ENCODE assay signal across 8 cellular contexts in the genomic region with DNA sequence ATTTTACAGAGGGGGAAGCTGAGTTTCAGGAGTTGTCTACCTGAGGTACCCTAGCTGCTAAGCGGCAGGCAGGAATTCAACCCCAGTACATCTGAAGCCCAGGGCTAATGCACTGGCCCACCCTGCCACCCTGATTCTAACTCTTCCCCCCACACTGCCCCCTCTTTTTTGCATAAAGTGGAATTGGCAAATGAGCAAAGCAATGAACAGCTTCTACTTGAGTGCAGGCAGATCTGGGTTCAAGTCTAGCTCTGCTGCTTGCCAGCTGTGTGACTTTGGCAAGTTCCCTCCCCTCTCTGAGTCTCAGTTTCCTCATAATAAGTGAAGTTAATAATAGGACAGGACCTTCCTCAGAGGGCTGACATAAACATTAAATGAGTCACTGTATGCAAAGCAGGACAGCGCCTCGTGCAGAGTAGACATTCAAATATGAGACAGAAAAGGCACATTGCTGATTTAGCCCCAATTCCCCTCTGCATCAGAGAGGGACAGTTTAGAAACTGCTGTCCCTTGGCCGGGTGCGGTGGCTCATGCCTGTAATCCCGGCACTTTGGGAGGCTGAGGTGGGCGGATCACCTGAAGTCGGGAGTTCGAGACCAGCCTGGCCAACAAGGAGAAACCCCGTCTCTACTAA. TPM values are rescaled to one million over a fixed set of nuclear protein-coding genes. Genes with fewer than 3 reads are reported as not detected.
DNase-seq lines count a peak whose midpoint lies in the region; ATAC-seq and TF ChIP-seq lines count a peak whose summit lies in the region.

No MANE protein-coding gene starts in this region.

- no peaks in the 10 kb centered on the region for H3K79me2 ChIP-seq in neural progenitor cell (ENCODE audit: low read depth)

- ATAC-seq in GM19452 (IDR thresholded peaks at IDR 0.05; ENCODE audit: unreplicated experiment) (peak; percentile 43), HG03565 (IDR thresholded peaks at IDR 0.05; ENCODE audit: unreplicated experiment) (peak; percentile 47)

- H3K27me3 ChIP-seq in neural progenitor cell, result peaks cover 5% of the 10 kb centered on the region

- no peak overlapping the region for H3K9ac ChIP-seq in neural progenitor cell

- CTCF ChIA-PET in activated naive CD4-positive, alpha-beta T cell treated with anti-CD3 and anti-CD28 coated beads, Interleukin-2, amount 10 ng/mL, durations not matched to agents 7 days and 5 days (lab: Charles Lee), result interaction anchor here (0.6 to 4.0 kb wide), 3 partner anchors 20 to 98 kb away, joined by 3 to 26 read pairs (median 4); no protein-coding TSS in a partner anchor

- peak overlapping the region; percentile 93 for H3K27ac Mint-ChIP-seq in activated naive CD4-positive, alpha-beta T cell treated with anti-CD3 and anti-CD28 coated beads, Interleukin-2, amount 10 ng/mL, durations not matched to agents 7 days and 5 days
- H3K27ac Mint-ChIP-seq in neural progenitor cell (no peak overlapping the region), nephron progenitor cell (no peak overlapping the region)

- H3K4me1 ChIP-seq in neural progenitor cell, result peaks cover 55% of the 10 kb centered on the region

- no peaks in the 10 kb centered on the region for H4K20me1 ChIP-seq in neural progenitor cell (ENCODE audit: low read depth)

- H3K4me1 Mint-ChIP-seq in activated naive CD4-positive, alpha-beta T cell treated with anti-CD3 and anti-CD28 coated beads, Interleukin-2, amount 10 ng/mL, durations not matched to agents 7 days and 5 days, result peaks cover 92% of the 10 kb centered on the region
- peaks cover 46% of the 10 kb centered on the region for H3K4me1 Mint-ChIP-seq in neural progenitor cell
- H3K4me1 Mint-ChIP-seq in nephron progenitor cell, result peaks cover 45% of the 10 kb centered on the region

- no peaks in the 10 kb centered on the region for H3K9me3 Mint-ChIP-seq in activated naive CD4-positive, alpha-beta T cell treated with anti-CD3 and anti-CD28 coated beads, Interleukin-2, amount 10 ng/mL, durations not matched to agents 7 days and 5 days
- H3K9me3 Mint-ChIP-seq in neural progenitor cell (no peaks in the 10 kb centered on the region), nephron progenitor cell (no peaks in the 10 kb centered on the region)

- no peaks in the 10 kb centered on the region for H3K9me3 ChIP-seq in neural progenitor cell (ENCODE audit: low read depth)

- H3K27me3 Mint-ChIP-seq in activated naive CD4-positive, alpha-beta T cell treated with anti-CD3 and anti-CD28 coated beads, Interleukin-2, amount 10 ng/mL, durations not matched to agents 7 days and 5 days, result no peaks in the 10 kb centered on the region
- H3K27me3 Mint-ChIP-seq in neural progenitor cell (ENCODE audit: insufficient read depth, low read depth) (peaks cover 10% of the 10 kb centered on the region), nephron progenitor cell (ENCODE audit: low read depth, poor library complexity) (peaks cover 5% of the 10 kb centered on the region)

- H3K4me2 ChIP-seq in neural progenitor cell, result peak overlapping the region; percentile 52

- H3K36me3 Mint-ChIP-seq in activated naive CD4-positive, alpha-beta T cell treated with anti-CD3 and anti-CD28 coated beads, Interleukin-2, amount 10 ng/mL, durations not matched to agents 7 days and 5 days, result peaks cover 31% of the 10 kb centered on the region
- H3K36me3 Mint-ChIP-seq in neural progenitor cell, result no peaks in the 10 kb centered on the region
- H3K36me3 Mint-ChIP-seq in nephron progenitor cell (ENCODE audit: low read depth), result no peaks in the 10 kb centered on the region

- peak overlapping the region; percentile 54 for H3K4me3 Mint-ChIP-seq in activated naive CD4-positive, alpha-beta T cell treated with anti-CD3 and anti-CD28 coated beads, Interleukin-2, amount 10 ng/mL, durations not matched to agents 7 days and 5 days
- H3K4me3 Mint-ChIP-seq in neural progenitor cell, result no peak overlapping the region
- H3K4me3 Mint-ChIP-seq in nephron progenitor cell, result no peak overlapping the region

- TF ChIP-seq CTCF in neural progenitor cell (IDR thresholded peaks at IDR 0.05) (no peak), nephron progenitor cell (IDR thresholded peaks at IDR 0.05) (no peak)

- DNase-seq in EH (ENCODE audit: low read depth) (peak; percentile 83), neural progenitor cell (ENCODE audit: low spot score) (no peak), iPS-NIHi7 (ENCODE audit: extremely low spot score) (no peak), NCI-H2107 treated with DMSO at 0.1 percent for 48 hours (lab: John Stamatoyannopoulos, UW; ENCODE audit: unreplicated experiment) (no peak), nephron progenitor cell (no peak)
- no peak for DNase-seq in activated naive CD4-positive, alpha-beta T cell treated with anti-CD3 and anti-CD28 coated beads, Interleukin-2, amount 10 ng/mL, durations not matched to agents 7 days and 5 days

- peaks cover 51% of the 10 kb centered on the region for H3F3A ChIP-seq in neural progenitor cell (ENCODE audit: low read depth)

- no peaks in the 10 kb centered on the region for H3K36me3 ChIP-seq in neural progenitor cell

- H3K27ac ChIP-seq in neural progenitor cell, result peak overlapping the region; percentile 98

- no peak overlapping the region for H3K4me3 ChIP-seq in neural progenitor cell

- H2AFZ ChIP-seq in neural progenitor cell (replicated peaks), result no peak overlapping the region

RNA-seq across cellular contexts. Expression of gene ADA, which starts 4.7 kb away (rescaled TPM):
- total RNA-seq in neural progenitor cell (ENCODE audit: low replicate concordance), result 29.7 and 52.5 TPM in 2 replicates
